ENCODE assay signal across 18 cellular contexts in the genomic region with DNA sequence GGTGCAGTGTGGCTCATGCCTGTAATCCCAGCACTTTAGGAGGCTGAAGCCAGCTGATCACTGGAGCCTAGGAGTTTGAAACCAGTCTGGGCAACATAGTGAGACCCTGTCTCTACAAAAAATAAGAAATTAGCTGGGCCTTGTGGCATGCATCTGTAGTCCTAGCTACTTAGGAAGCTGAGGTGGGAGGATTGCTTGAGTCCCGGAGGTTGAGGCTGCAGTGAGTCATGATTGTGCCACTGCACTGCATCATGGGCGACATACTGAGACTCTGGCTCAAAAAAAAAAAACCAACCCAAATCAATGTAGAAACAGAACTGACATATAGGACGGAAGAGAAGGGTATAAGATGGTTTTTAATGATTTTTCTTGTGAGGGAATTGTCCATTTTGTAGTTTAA. TPM values are rescaled to one million over a fixed set of nuclear protein-coding genes. Genes with fewer than 3 reads are reported as not detected.
A peak's percentile ranks its signal among the peaks of the same experiment; 100 is the strongest.
DNase-seq lines count a peak whose midpoint lies in the region; ATAC-seq and TF ChIP-seq lines count a peak whose summit lies in the region.
"Had no signal": no experiment of that assay in that cellular context is flagged by ENCODE, and none has a peak within 500 bp of the region (broad histone marks: within the 10 kb centered on the region; RNA-seq: fewer than 3 reads in every experiment).

No MANE protein-coding gene starts in this region.

- H3K4ac ChIP-seq in mesenchymal stem cell (ENCODE audit: low read depth in 1 of 2, low read length in 2 of 2) = no peak overlapping the region

- no peaks in the 10 kb centered on the region for H3K27me3 Mint-ChIP-seq in activated naive CD8-positive, alpha-beta T cell treated with anti-CD3 and anti-CD28 coated beads for 36 hours
- H3K27me3 Mint-ChIP-seq: memory B cell had no signal

- H3K4me3 Mint-ChIP-seq in activated naive CD8-positive, alpha-beta T cell treated with anti-CD3 and anti-CD28 coated beads for 36 hours = no peak overlapping the region
- H3K4me3 Mint-ChIP-seq: memory B cell had no signal

- POLR2A ChIA-PET in GM10248 (lab: Yijun Ruan, JAX) = no interaction called here

- H3K18ac ChIP-seq in mesenchymal stem cell (ENCODE audit: low read depth in 1 of 2, low read length in 2 of 2) = no peak overlapping the region

- DNase-seq in activated T-cell treated with anti-CD3 and anti-CD28 coated beads for 48 hours (ENCODE audit: low read depth) = peak; percentile 8
- no peak for DNase-seq in activated T-cell treated with anti-CD3 and anti-CD28 coated beads for 4 hours
- peak; percentile 9 to 23 for DNase-seq in Kasumi-1 (lab: John Stamatoyannopoulos, UW)
- no peak for DNase-seq in activated naive CD8-positive, alpha-beta T cell treated with anti-CD3 and anti-CD28 coated beads for 36 hours
- peak; percentile 40 for DNase-seq in mesenchymal stem cell
- DNase-seq in NCI-H1694 (lab: John Stamatoyannopoulos, UW) = no peak
- DNase-seq in GM10248 (ENCODE audit: extremely low spot score) = no peak
- DNase-seq: activated CD8-positive, alpha-beta memory T cell treated with anti-CD3 and anti-CD28 coated beads, Interleukin-2, amount 50 U/mL, for 48 hours; DMS53; Karpas-422; NCI-H2171; OCI-M1; stimulated activated CD8-positive, alpha-beta memory T cell treated with anti-CD3 and anti-CD28 coated beads, Interleukin-4, amount 100 ng/mL, for 48 hours; T-helper 9 cell had no signal

- no peaks in the 10 kb centered on the region for H3K9me3 Mint-ChIP-seq in activated naive CD8-positive, alpha-beta T cell treated with anti-CD3 and anti-CD28 coated beads for 36 hours
- H3K9me3 Mint-ChIP-seq: memory B cell had no signal

- peaks cover 6% of the 10 kb centered on the region for H3K4me1 ChIP-seq in mesenchymal stem cell (ENCODE audit: control insufficient read depth, insufficient read depth, low read depth, low read length)
- H3K4me1 ChIP-seq: parathyroid adenoma had no signal

- peak overlapping the region; percentile 10 for H3K27ac Mint-ChIP-seq in activated naive CD8-positive, alpha-beta T cell treated with anti-CD3 and anti-CD28 coated beads for 36 hours
- H3K27ac Mint-ChIP-seq: memory B cell had no signal

- 38% methylated on average over 1 of the region's 3 CpGs for WGBS in mesenchymal stem cell

- H2AK5ac ChIP-seq in mesenchymal stem cell (ENCODE audit: low read length, severe bottlenecking) = no peak overlapping the region

- no peaks in the 10 kb centered on the region for H3K27me3 ChIP-seq in mesenchymal stem cell (ENCODE audit: control insufficient read depth in 1 of 2, insufficient read depth in 1 of 2, low read length in 2 of 2)

- no peak overlapping the region for H2BK12ac ChIP-seq in mesenchymal stem cell (ENCODE audit: low read length in 2 of 2)

- H3K4me2 ChIP-seq in mesenchymal stem cell (ENCODE audit: low read length, poor library complexity, severe bottlenecking) = no peak overlapping the region

- no peak overlapping the region for H3K27ac ChIP-seq in mesenchymal stem cell (ENCODE audit: low read length, poor library complexity, severe bottlenecking)
- H3K27ac ChIP-seq: parathyroid adenoma had no signal

- H3K9me3 ChIP-seq in mesenchymal stem cell (ENCODE audit: control insufficient read depth, low read length) = no peaks in the 10 kb centered on the region

- no peak for TF ChIP-seq POLR2A in GM18505 (IDR thresholded peaks at IDR 0.05; ENCODE audit: borderline replicate concordance, extremely low read depth, insufficient read depth, insufficient read length)

- no peak overlapping the region for H2BK15ac ChIP-seq in mesenchymal stem cell (ENCODE audit: low read depth, poor library complexity, severe bottlenecking)

- H4K8ac ChIP-seq in mesenchymal stem cell (ENCODE audit: low read length) = no peak overlapping the region

- ATAC-seq in GM18505 (IDR thresholded peaks at IDR 0.05; ENCODE audit: unreplicated experiment) = no peak
- ATAC-seq: GM12878 had no signal

- H3K79me1 ChIP-seq in mesenchymal stem cell (replicated peaks; ENCODE audit: low read length, poor library complexity, severe bottlenecking) = peaks cover 7% of the 10 kb centered on the region

- peaks cover 36% of the 10 kb centered on the region for H3K36me3 Mint-ChIP-seq in activated naive CD8-positive, alpha-beta T cell treated with anti-CD3 and anti-CD28 coated beads for 36 hours

- no peak overlapping the region for H2AFZ ChIP-seq in mesenchymal stem cell (ENCODE audit: low read depth, low read length)
- H2AFZ ChIP-seq: parathyroid adenoma had no signal

- no peak overlapping the region for H2BK120ac ChIP-seq in mesenchymal stem cell (ENCODE audit: low read depth, low read length)

- no peak overlapping the region for H3K4me3 ChIP-seq in mesenchymal stem cell (ENCODE audit: insufficient read depth in 1 of 2, low read depth in 1 of 2, low read length in 2 of 2)
- H3K4me3 ChIP-seq: GM12878 had no signal

- H3K23ac ChIP-seq in mesenchymal stem cell (ENCODE audit: low read length in 2 of 2) = no peak overlapping the region

- H3K14ac ChIP-seq in mesenchymal stem cell (ENCODE audit: low read length in 2 of 2) = no peak overlapping the region

- H3K36me3 ChIP-seq in mesenchymal stem cell (ENCODE audit: control insufficient read depth in 1 of 2, insufficient read depth in 2 of 2, low read depth in 1 of 2, low read length in 2 of 2) = peaks cover 27 to 95% of the 10 kb centered on the region in 2 experiments

- peaks cover 30% of the 10 kb centered on the region for H3K4me1 Mint-ChIP-seq in activated naive CD8-positive, alpha-beta T cell treated with anti-CD3 and anti-CD28 coated beads for 36 hours

- no peak overlapping the region for H2BK5ac ChIP-seq in mesenchymal stem cell (ENCODE audit: low read depth, low read length, poor library complexity, severe bottlenecking)

- TF ChIP-seq CTCF in GM10248 (IDR thresholded peaks at IDR 0.05; ENCODE audit: control extremely low read depth, extremely low read depth, low read depth, missing control alignments) = no peak

- H3K9ac ChIP-seq in mesenchymal stem cell (ENCODE audit: low read length) = no peak overlapping the region
- H3K9ac ChIP-seq: parathyroid adenoma had no signal

- no peak overlapping the region for H4K91ac ChIP-seq in mesenchymal stem cell (ENCODE audit: low read length)

- CTCF ChIA-PET in GM10248 (lab: Yijun Ruan, JAX) = interaction anchor here (1.2 to 2.2 kb wide), 7 partner anchors 8 to 343 kb away, joined by 3 to 7 read pairs (median 5); no protein-coding TSS in a partner anchor

RNA-seq across cellular contexts. Expression of a gene that starts 27.7 kb away (rescaled TPM):
- 100 to 1,000 TPM; 364 to 375 TPM for total RNA-seq in activated naive CD8-positive, alpha-beta T cell treated with anti-CD3 and anti-CD28 coated beads for 36 hours
- 50.3 TPM for polyA plus RNA-seq in mesenchymal stem cell (2013, experiment 1 of 2)
- polyA plus RNA-seq in mesenchymal stem cell (2013, experiment 2 of 2) = 51.5 TPM

RNA-seq across cellular contexts. Expression of a gene that starts 41.0 kb away (rescaled TPM):
- total RNA-seq in activated naive CD8-positive, alpha-beta T cell treated with anti-CD3 and anti-CD28 coated beads for 36 hours = 10 to 100 TPM; 97.7 to 98.6 TPM
- 310 TPM for polyA plus RNA-seq in mesenchymal stem cell (2013, experiment 1 of 2)
- 311 TPM for polyA plus RNA-seq in mesenchymal stem cell (2013, experiment 2 of 2)

Comparison
In these comparisons a context has a peak if more than half of its experiments do, and no peak if none do; other contexts are left out.
1. DNase-seq: peak in activated T-cell treated with anti-CD3 and anti-CD28 coated beads for 48 hours (single experiment), Kasumi-1 (2 of 2) and mesenchymal stem cell (single experiment); none in activated T-cell treated with anti-CD3 and anti-CD28 coated beads for 4 hours (single experiment), activated naive CD8-positive, alpha-beta T cell treated with anti-CD3 and anti-CD28 coated beads for 36 hours (single experiment), NCI-H1694 (single experiment) and GM10248 (single experiment).